In the genomic region with DNA sequence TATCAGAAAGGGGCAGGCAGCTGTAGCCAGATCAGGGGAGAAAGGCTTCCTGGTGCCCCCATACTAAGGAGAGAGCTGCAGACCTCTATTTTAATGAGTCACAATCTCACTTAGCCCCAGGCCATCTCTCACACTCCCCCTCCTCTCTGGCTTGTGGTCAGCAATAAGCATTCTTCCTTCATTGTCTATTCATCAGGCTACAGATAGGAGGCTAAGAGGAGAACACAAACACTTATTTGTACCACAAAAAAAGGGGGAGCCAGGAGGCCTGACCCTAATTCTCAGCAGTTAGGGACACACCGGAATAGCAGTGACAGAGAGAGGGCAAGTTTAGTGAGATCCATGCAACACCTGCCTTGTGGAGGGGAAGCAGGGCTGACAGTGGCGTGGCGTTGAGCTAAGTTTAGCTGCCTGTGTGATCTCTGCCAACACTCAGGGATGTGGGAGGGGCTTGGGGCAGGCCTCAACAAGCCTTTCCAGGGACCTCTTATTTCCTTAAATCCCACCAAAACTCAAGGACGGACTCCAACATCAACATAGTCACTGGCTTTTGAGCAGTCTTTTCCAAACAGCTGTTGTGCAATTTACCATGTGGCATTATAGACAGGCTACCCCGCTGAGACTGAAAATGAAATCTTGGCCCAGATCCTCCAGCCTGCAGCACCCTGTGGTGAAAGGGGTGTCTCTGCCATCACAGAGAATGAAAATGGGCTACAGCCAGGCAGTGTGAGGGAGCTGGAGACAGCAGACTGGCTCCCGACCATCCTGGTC, we compare ENCODE assay signal across 7 cellular contexts.
DNase-seq lines count a peak whose midpoint lies in the region; ATAC-seq, FAIRE-seq and TF ChIP-seq lines count a peak whose summit lies in the region.

No MANE protein-coding gene starts in this region.

- H3K4me3 Mint-ChIP-seq in glutamatergic neuron (ENCODE audit: unreplicated experiment) (no peak overlapping the region), CD14-positive monocyte (no peak overlapping the region)

- peaks cover 9 to 17% of the 10 kb centered on the region in 2 donors for H3K4me1 ChIP-seq in thyroid gland

- TF ChIP-seq POLR2A in thyroid gland (IDR thresholded peaks at IDR 0.05) = no peak
- TF ChIP-seq POLR2A in GM12891 (IDR thresholded peaks at IDR 0.05; ENCODE audit: low read depth, low read length) = no peak

- H3K36me3 Mint-ChIP-seq in glutamatergic neuron (ENCODE audit: unreplicated experiment) (no peaks in the 10 kb centered on the region), CD14-positive monocyte (no peaks in the 10 kb centered on the region)

- peaks cover 9% of the 10 kb centered on the region for H3K9me3 ChIP-seq in MG63
- no peaks in the 10 kb centered on the region for H3K9me3 ChIP-seq in thyroid gland

- no peaks in the 10 kb centered on the region for H3K9me3 Mint-ChIP-seq in glutamatergic neuron (ENCODE audit: unreplicated experiment)
- peaks cover 0 to 9% (median 4%) of the 10 kb centered on the region in 7 donors for H3K9me3 Mint-ChIP-seq in CD14-positive monocyte

- H3K27me3 ChIP-seq in MG63 (no peaks in the 10 kb centered on the region), thyroid gland (no peaks in the 10 kb centered on the region)

- H3K4me1 Mint-ChIP-seq in glutamatergic neuron (ENCODE audit: low read depth, unreplicated experiment) = peaks cover 19% of the 10 kb centered on the region
- H3K4me1 Mint-ChIP-seq in CD14-positive monocyte = peaks cover 5% of the 10 kb centered on the region

- H3K27ac ChIP-seq in thyroid gland = peak overlapping the region; percentile 33 to 60 (median 57)

- FAIRE-seq in GM12891 (lab: Jason Lieb, UNC) = no peak

- peaks cover 4% of the 10 kb centered on the region for H3K27me3 Mint-ChIP-seq in glutamatergic neuron (ENCODE audit: unreplicated experiment)
- peaks cover 6 to 13% (median 11%) of the 10 kb centered on the region in 3 donors for H3K27me3 Mint-ChIP-seq in CD14-positive monocyte (ENCODE audit: low read depth in 3 of 3)

- no peak overlapping the region for H3K27ac Mint-ChIP-seq in glutamatergic neuron (ENCODE audit: unreplicated experiment)
- no peak overlapping the region for H3K27ac Mint-ChIP-seq in CD14-positive monocyte

- H3K4me3 ChIP-seq in MG63 = no peak overlapping the region
- no peak overlapping the region for H3K4me3 ChIP-seq in thyroid gland (replicated peaks in 1 of 3)

- ATAC-seq in GM18868 (IDR thresholded peaks at IDR 0.05; ENCODE audit: unreplicated experiment) = no peak

- TF ChIP-seq CTCF in glutamatergic neuron (IDR thresholded peaks at IDR 0.05; ENCODE audit: partially characterized antibody, unreplicated experiment) (no peak), thyroid gland (IDR thresholded peaks at IDR 0.05) (no peak), CD14-positive monocyte (IDR thresholded peaks at IDR 0.05) (no peak)

- H3K36me3 ChIP-seq in MG63 (no peaks in the 10 kb centered on the region), thyroid gland (no peaks in the 10 kb centered on the region)

- intact Hi-C loops in thyroid gland (cut with DNase I) (no loop called here), CD14-positive monocyte (cut with micrococcal nuclease) (no loop called here)

- DNase-seq in MG63 = peak; percentile 93
- DNase-seq in SHP77 (lab: John Stamatoyannopoulos, UW) = peak; percentile 74 to 80
- DNase-seq in glutamatergic neuron = peak; percentile 33
- DNase-seq in thyroid gland = peak; percentile 80 to 83
- DNase-seq in GM12891 (ENCODE audit: insufficient read length, low spot score) = no peak
- DNase-seq in CD14-positive monocyte (ENCODE audit: low spot score) = no peak

- 11 to 15% methylated on average over 6 of the region's 6 CpGs for WGBS in thyroid gland, 2 donors

TF ChIP-seq in GM12891, 5 proteins besides CTCF, POLR2A, EP300 and RAD21:
- TF ChIP-seq PAX5 (IDR thresholded peaks at IDR 0.05; ENCODE audit: insufficient read depth, low read length, severe bottlenecking) = no peak

Comparison
In these comparisons a context has a peak if more than half of its experiments do, and no peak if none do; other contexts are left out.
1. DNase-seq: peak in MG63 (single experiment), SHP77 (2 of 2), glutamatergic neuron (single experiment) and thyroid gland (2 of 2); none in GM12891 (single experiment) and CD14-positive monocyte (single experiment).